ENCODE assay signal across 1 cellular context in genomic region chr20:47263080-47263479, GRCh38.
TF ChIP-seq lines count a peak whose summit lies in the region.

No MANE protein-coding gene starts in this region.

TF ChIP-seq in K562, 482 proteins besides CTCF, POLR2A, EP300 and RAD21 (continued from another document):
- TF ChIP-seq ZNF740 (CRISPR knock-in tag; IDR thresholded peaks at IDR 0.05) (no peak), ZNF740 (tag; IDR thresholded peaks at IDR 0.05) (no peak), ZC3H4 (CRISPR knock-in tag; IDR thresholded peaks at IDR 0.05; ENCODE audit: borderline replicate concordance) (no peak), BACH1 (tag; IDR thresholded peaks at IDR 0.05) (peak; percentile 11; the same call in 1 of the 2 replicates), SLC30A9 (CRISPR knock-in tag; IDR thresholded peaks at IDR 0.05) (no peak), TAF9B (IDR thresholded peaks at IDR 0.05; ENCODE audit: partially characterized antibody) (no peak), ZNF655 (CRISPR knock-in tag; IDR thresholded peaks at IDR 0.05) (no peak), TFAM (CRISPR knock-in tag; conservative IDR thresholded peaks at IDR 0.05) (no peak), ETS1 (conservative IDR thresholded peaks at IDR 0.05; ENCODE audit: control insufficient read depth, low read depth, low read length) (no peak), ZBTB11 (CRISPR knock-in tag; IDR thresholded peaks at IDR 0.05) (peak in 1 of 3 experiments; percentile 29; a peak in 1 of 6 replicates), POLR3A (IDR thresholded peaks at IDR 0.05; ENCODE audit: borderline replicate concordance, extremely low read depth, insufficient read depth, insufficient read length) (no peak), IFI16 (CRISPR knock-in tag; IDR thresholded peaks at IDR 0.05) (no peak)
